Comparison of ENCODE assay signal across 23 cellular contexts in genomic region chr6:14641401-14641800, GRCh38.
DNase-seq lines count a peak whose midpoint lies in the region; FAIRE-seq and TF ChIP-seq lines count a peak whose summit lies in the region.
"Had no signal": no experiment of that assay in that cellular context is flagged by ENCODE, and none has a peak within 500 bp of the region (broad histone marks: within the 10 kb centered on the region; RNA-seq: fewer than 3 reads in every experiment).

No MANE protein-coding gene starts in this region.

- no peaks in the 10 kb centered on the region for H3K36me3 Mint-ChIP-seq in neural crest cell (ENCODE audit: low read depth)
- H3K36me3 Mint-ChIP-seq: activated CD4-positive, alpha-beta memory T cell treated with anti-CD3 and anti-CD28 coated beads for 36 hours; T-cell had no signal

- POLR2A ChIA-PET in H1 (lab: Charles Lee; ENCODE audit: partially characterized antibody), result no interaction called here

- no peak overlapping the region for H3K23ac ChIP-seq in H1 (ENCODE audit: insufficient read length)
- H3K23ac ChIP-seq in trophoblast cell (ENCODE audit: low read length), result no peak overlapping the region

- no peak for FAIRE-seq in H1 (lab: Jason Lieb, UNC)
- FAIRE-seq: frontal cortex, RCC 7860, small intestine had no signal

- H3K23me2 ChIP-seq in H1 (ENCODE audit: low read depth, low read length), result peaks cover 2% of the 10 kb centered on the region; the same call in 1 of the 2 replicates

- peak overlapping the region; percentile 83 for H2BK12ac ChIP-seq in H1 (ENCODE audit: low read depth, low read length)
- no peak overlapping the region for H2BK12ac ChIP-seq in trophoblast cell (ENCODE audit: low read length)

- H3K27ac Mint-ChIP-seq in neural crest cell (ENCODE audit: unreplicated experiment), result peak overlapping the region; percentile 30
- H3K27ac Mint-ChIP-seq: activated CD4-positive, alpha-beta memory T cell treated with anti-CD3 and anti-CD28 coated beads for 36 hours; activated naive CD8-positive, alpha-beta T cell treated with anti-CD3 and anti-CD28 coated beads, Interleukin-2, amount 10 ng/mL, durations not matched to agents 7 days and 5 days; T-cell had no signal

- H3K36me3 ChIP-seq in BLaER1 (no peaks in the 10 kb centered on the region), H1 (ENCODE audit: control insufficient read depth in 2 of 4, insufficient read depth in 4 of 4, low read length in 3 of 4) (no peaks in the 10 kb centered on the region), trophoblast cell (ENCODE audit: control insufficient read depth in 1 of 2, insufficient read depth in 2 of 2, low read length in 2 of 2) (no peaks in the 10 kb centered on the region), ascending aorta (no peaks in the 10 kb centered on the region)
- H3K36me3 ChIP-seq: SJSA1, transverse colon had no signal

- CTCF ChIA-PET in H1 (lab: Charles Lee; ENCODE audit: partially characterized antibody), result interaction anchor here (0.6 to 1.4 kb wide), 4 partner anchors 11 to 242 kb away, joined by 3 to 5 read pairs (median 4); no protein-coding TSS in a partner anchor

- H3K4me1 Mint-ChIP-seq in neural crest cell, result peaks cover 47% of the 10 kb centered on the region

- H2BK20ac ChIP-seq in H1 (ENCODE audit: low read length), result peak overlapping the region; percentile 62; the same call in 1 of the 2 replicates

- H2AFZ ChIP-seq in H1 (ENCODE audit: low read length), result no peak overlapping the region
- no peak overlapping the region for H2AFZ ChIP-seq in trophoblast cell (ENCODE audit: insufficient read depth, low read length, poor library complexity)

- no peak for TF ChIP-seq EP300 in H1 (IDR thresholded peaks at IDR 0.05; ENCODE audit: borderline replicate concordance in 1 of 2, low read depth in 2 of 2, low read length in 2 of 2)

- H3K79me1 ChIP-seq in H1 (ENCODE audit: low read depth, low read length) (no peaks in the 10 kb centered on the region; the same call in 1 of the 2 replicates), trophoblast cell (ENCODE audit: low read length) (no peaks in the 10 kb centered on the region)

- H3K9me3 ChIP-seq in BLaER1 (no peaks in the 10 kb centered on the region), H1 (ENCODE audit: insufficient read depth in 2 of 2, low read depth in 1 of 2, low read length in 1 of 2) (no peaks in the 10 kb centered on the region), trophoblast cell (ENCODE audit: insufficient read depth, low read depth, low read length) (no peaks in the 10 kb centered on the region), ascending aorta (no peaks in the 10 kb centered on the region)
- H3K9me3 ChIP-seq: SJSA1, transverse colon had no signal

- H3K18ac ChIP-seq in H1 (ENCODE audit: extremely low read depth, low read length), result peak overlapping the region; percentile 68; the same call in 1 of the 2 replicates
- no peak overlapping the region for H3K18ac ChIP-seq in trophoblast cell (ENCODE audit: low read length)

- no peak overlapping the region for H3K14ac ChIP-seq in H1 (ENCODE audit: insufficient read length)
- H3K14ac ChIP-seq in trophoblast cell (ENCODE audit: low read length), result no peak overlapping the region

- no peak for TF ChIP-seq RAD21 in H1 (IDR thresholded peaks at IDR 0.05 in 1 of 2, conservative IDR thresholded peaks at IDR 0.05 in 1 of 2; ENCODE audit: low read depth in 2 of 2, low read length in 2 of 2)

- H3K4me1 ChIP-seq in BLaER1 (peaks cover 69% of the 10 kb centered on the region), H1 (replicated peaks in 1 of 4; ENCODE audit: control insufficient read depth in 3 of 4, insufficient read depth in 4 of 4, low read length in 3 of 4) (peaks cover 16 to 28% (median 25%) of the 10 kb centered on the region in 4 experiments), trophoblast cell (ENCODE audit: control insufficient read depth in 1 of 2, insufficient read depth in 2 of 2, low read length in 2 of 2) (peaks cover 3% of the 10 kb centered on the region in 2 experiments), ascending aorta (peaks cover 0 to 4% of the 10 kb centered on the region in 2 donors)

- H2BK120ac ChIP-seq in H1 (replicated peaks; ENCODE audit: low read depth, low read length) (no peak overlapping the region), trophoblast cell (ENCODE audit: insufficient read depth, low read length, poor library complexity) (no peak overlapping the region)

- no peak for TF ChIP-seq CTCF in H1 (IDR thresholded peaks at IDR 0.05; ENCODE audit: control extremely low read depth in 1 of 3, insufficient read depth in 1 of 3, low read depth in 1 of 3, low read length in 3 of 3)
- no peak for TF ChIP-seq CTCF in neural crest cell (conservative IDR thresholded peaks at IDR 0.05)
- TF ChIP-seq CTCF in ascending aorta (IDR thresholded peaks at IDR 0.05), result no peak

- H3K27ac ChIP-seq in BLaER1 (peak overlapping the region; percentile 87), H1 (ENCODE audit: low read depth, low read length) (no peak overlapping the region), trophoblast cell (ENCODE audit: low read depth, low read length) (no peak overlapping the region), ascending aorta (no peak overlapping the region)
- H3K27ac ChIP-seq: SJSA1, transverse colon had no signal

- no peak for TF ChIP-seq POLR2A in H1 (IDR thresholded peaks at IDR 0.05; ENCODE audit: control extremely low read depth in 1 of 2, low read depth in 2 of 2, low read length in 2 of 2)

- peak overlapping the region; percentile 81 for H4K91ac ChIP-seq in H1 (replicated peaks; ENCODE audit: insufficient read length, low read length)
- no peak overlapping the region for H4K91ac ChIP-seq in trophoblast cell (ENCODE audit: low read depth, low read length)

- H3K4me3 Mint-ChIP-seq in neural crest cell, result no peak overlapping the region
- H3K4me3 Mint-ChIP-seq: activated CD4-positive, alpha-beta memory T cell treated with anti-CD3 and anti-CD28 coated beads for 36 hours; activated naive CD8-positive, alpha-beta T cell treated with anti-CD3 and anti-CD28 coated beads, Interleukin-2, amount 10 ng/mL, durations not matched to agents 7 days and 5 days; T-cell had no signal

- no peak overlapping the region for H4K5ac ChIP-seq in H1 (ENCODE audit: insufficient read length, low read depth, low read length)

- H4K12ac ChIP-seq in trophoblast cell (ENCODE audit: low read depth, low read length), result no peak overlapping the region

- no peak overlapping the region for H3K4me3 ChIP-seq in BLaER1
- peak overlapping the region in 1 of 4 experiments; percentile 15; a peak in 1 of 8 replicates for H3K4me3 ChIP-seq in H1 (ENCODE audit: extremely low read depth in 1 of 4, insufficient read depth in 2 of 4, low read depth in 3 of 4, low read length in 4 of 4)
- H3K4me3 ChIP-seq in trophoblast cell (ENCODE audit: low read depth, low read length), result no peak overlapping the region
- H3K4me3 ChIP-seq in ascending aorta, result no peak overlapping the region
- H3K4me3 ChIP-seq: SJSA1, transverse colon had no signal

- no peak overlapping the region for H3K4ac ChIP-seq in H1 (replicated peaks; ENCODE audit: insufficient read length, low read depth, low read length)
- H3K4ac ChIP-seq in trophoblast cell (ENCODE audit: low read depth, low read length), result no peak overlapping the region

- intact Hi-C loops in ascending aorta (cut with DNase I), result no loop called here

- peak overlapping the region; percentile 82; the same call in 1 of the 2 replicates for H2AK5ac ChIP-seq in H1 (ENCODE audit: low read depth, low read length)
- no peak overlapping the region for H2AK5ac ChIP-seq in trophoblast cell (ENCODE audit: low read length)

- peak overlapping the region; percentile 73; the same call in 1 of the 2 replicates for H2BK15ac ChIP-seq in H1 (ENCODE audit: low read length)

- H3K4me2 ChIP-seq in BLaER1 (peak overlapping the region; percentile 86), H1 (ENCODE audit: insufficient read depth in 1 of 2, low read depth in 2 of 2, low read length in 2 of 2) (no peak overlapping the region; a peak in 1 of 4 replicates), trophoblast cell (ENCODE audit: low read length) (no peak overlapping the region)

- H3K79me2 ChIP-seq in H1 (ENCODE audit: control insufficient read depth in 1 of 2, insufficient read depth in 2 of 2, low read length in 2 of 2) (no peaks in the 10 kb centered on the region), trophoblast cell (ENCODE audit: control insufficient read depth, insufficient read depth, low read length, poor library complexity) (no peaks in the 10 kb centered on the region)

- WGBS in H1 (ENCODE audit: extremely low coverage in 1 of 2, insufficient coverage in 1 of 2, insufficient read length in 1 of 2, insufficient replicate concordance in 2 of 2, low coverage in 1 of 2, low lambda C conversion rate in 2 of 2, missing lambda C conversion rate in 1 of 2), 2 experiments, result 77% methylated on average over 8 of the region's 8 CpGs; no CpG with 5 or more reads in 1 of the 2 experiments
- WGBS in trophoblast cell (ENCODE audit: extremely low coverage, insufficient coverage, insufficient read length), result no CpG with 5 or more reads among the region's 8 CpGs

- no peaks in the 10 kb centered on the region for H3K9me3 Mint-ChIP-seq in neural crest cell
- H3K9me3 Mint-ChIP-seq: activated CD4-positive, alpha-beta memory T cell treated with anti-CD3 and anti-CD28 coated beads for 36 hours; activated naive CD8-positive, alpha-beta T cell treated with anti-CD3 and anti-CD28 coated beads, Interleukin-2, amount 10 ng/mL, durations not matched to agents 7 days and 5 days; T-cell had no signal

- H2BK5ac ChIP-seq in H1 (ENCODE audit: low read depth, low read length) (peak overlapping the region; percentile 76; the same call in 1 of the 2 replicates), trophoblast cell (ENCODE audit: low read depth, low read length, poor library complexity) (no peak overlapping the region)

- H4K8ac ChIP-seq in H1 (ENCODE audit: extremely low read depth, insufficient read depth, low read length) (no peak overlapping the region), trophoblast cell (ENCODE audit: low read depth, low read length) (no peak overlapping the region)

- H3K9ac ChIP-seq in BLaER1, result peak overlapping the region; percentile 50
- H3K9ac ChIP-seq in H1 (replicated peaks in 1 of 4; ENCODE audit: extremely low read depth in 1 of 4, low read depth in 3 of 4, low read length in 3 of 4), result no peak overlapping the region
- H3K9ac ChIP-seq in trophoblast cell (ENCODE audit: low read length), result no peak overlapping the region

- H4K20me1 ChIP-seq in BLaER1 (no peaks in the 10 kb centered on the region), H1 (replicated peaks in 1 of 2; ENCODE audit: control insufficient read depth in 1 of 2, insufficient read depth in 2 of 2, low read length in 2 of 2) (no peaks in the 10 kb centered on the region)

- no peaks in the 10 kb centered on the region for H3K27me3 ChIP-seq in BLaER1
- peaks cover 0 to 2% (median 0%) of the 10 kb centered on the region in 4 experiments; a peak in 1 of 7 replicates for H3K27me3 ChIP-seq in H1 (replicated peaks in 1 of 4; ENCODE audit: control insufficient read depth in 3 of 4, extremely low read depth in 1 of 4, insufficient read depth in 3 of 4, low read length in 3 of 4)
- H3K27me3 ChIP-seq in trophoblast cell (ENCODE audit: insufficient read depth, low read length), result no peaks in the 10 kb centered on the region
- H3K27me3 ChIP-seq in ascending aorta, result no peaks in the 10 kb centered on the region
- H3K27me3 ChIP-seq: SJSA1, transverse colon had no signal

- peak; percentile 42 for DNase-seq in MV-4-11 (lab: John Stamatoyannopoulos, UW)
- no peak for DNase-seq in H1 (ENCODE audit: low read depth in 1 of 2, low spot score in 2 of 2)
- no peak for DNase-seq in neural crest cell (ENCODE audit: low read depth, low spot score)
- no peak for DNase-seq in 8988T
- no peak for DNase-seq in GDM1 (lab: John Stamatoyannopoulos, UW)
- DNase-seq in trophoblast cell, result no peak
- no peak for DNase-seq in ascending aorta (ENCODE audit: low spot score in 2 of 2)
- DNase-seq: activated CD4-positive, alpha-beta memory T cell treated with anti-CD3 and anti-CD28 coated beads for 36 hours; activated effector memory CD4-positive, alpha-beta T cell treated with Interleukin-2 at 50 U/mL for 16 hours; activated naive CD8-positive, alpha-beta T cell treated with anti-CD3 and anti-CD28 coated beads, Interleukin-2, amount 10 ng/mL, durations not matched to agents 7 days and 5 days; left colon; NCI-H1092 treated with DMSO at 0.1 percent for 48 hours; NCI-H1930; NCI-H226; small intestine; stimulated activated CD4-positive, alpha-beta T cell treated with anti-CD3 and anti-CD28 coated beads, Interleukin-1b, Interleukin-23, amount 100 ng/mL, for 48 hours; stimulated activated CD8-positive, alpha-beta memory T cell treated with anti-CD3 and anti-CD28 coated beads, Interleukin-4, amount 100 ng/mL, for 48 hours; T-cell; transverse colon had no signal

- no peak overlapping the region for H3K56ac ChIP-seq in H1 (replicated peaks; ENCODE audit: insufficient read length, low read depth, low read length)

- H3K27me3 Mint-ChIP-seq in neural crest cell (ENCODE audit: low read depth), result no peaks in the 10 kb centered on the region
